Comparison of ENCODE assay signal across 11 cellular contexts in the genomic region with DNA sequence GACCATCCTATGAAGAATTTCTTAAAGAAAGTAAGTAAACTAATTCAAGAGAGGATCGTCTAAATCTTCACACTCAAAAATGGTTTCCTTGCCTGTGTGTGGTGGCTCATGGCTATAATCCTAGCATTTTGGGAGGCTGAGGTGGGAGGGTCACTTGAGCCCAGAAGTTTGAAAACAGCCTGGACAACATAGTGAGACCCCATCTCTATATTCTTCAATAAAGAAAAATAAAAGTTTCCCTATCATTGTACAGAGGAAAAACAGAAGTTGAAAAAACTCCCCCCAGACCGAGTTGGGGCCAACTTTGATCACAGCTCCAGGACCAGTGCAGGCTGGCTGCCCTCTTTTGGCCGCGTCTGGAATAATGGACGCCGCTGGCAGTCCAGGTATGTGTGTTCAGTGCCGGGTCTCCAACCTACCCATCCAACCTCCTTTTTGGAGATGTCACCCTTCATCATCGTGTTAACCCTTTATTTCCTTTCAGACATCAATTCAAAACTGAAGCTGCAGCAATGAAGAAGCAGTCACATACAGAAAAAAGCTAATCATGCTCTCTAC. TPM values are rescaled to one million over a fixed set of nuclear protein-coding genes. Genes with fewer than 3 reads are reported as not detected.
A peak's percentile ranks its signal among the peaks of the same experiment; 100 is the strongest.
DNase-seq lines count a peak whose midpoint lies in the region; ATAC-seq, FAIRE-seq and TF ChIP-seq lines count a peak whose summit lies in the region.
"Had no signal": no experiment of that assay in that cellular context is flagged by ENCODE, and none has a peak within 500 bp of the region (broad histone marks: within the 10 kb centered on the region; RNA-seq: fewer than 3 reads in every experiment).

No MANE protein-coding gene starts in this region.

- WGBS in H1 (ENCODE audit: extremely low coverage in 1 of 2, insufficient coverage in 1 of 2, insufficient read length in 1 of 2, insufficient replicate concordance in 2 of 2, low coverage in 1 of 2, low lambda C conversion rate in 2 of 2, missing lambda C conversion rate in 1 of 2), 2 experiments, result 85% methylated on average over 8 of the region's 8 CpGs; no CpG with 5 or more reads in 1 of the 2 experiments
- 69 to 74% methylated on average over 8 of the region's 8 CpGs for WGBS in thyroid gland, 2 donors

- H3K56ac ChIP-seq in H1 (replicated peaks; ENCODE audit: insufficient read length, low read depth, low read length), result no peak overlapping the region

- H3K4me1 ChIP-seq in H1 (replicated peaks in 1 of 4; ENCODE audit: control insufficient read depth in 3 of 4, insufficient read depth in 4 of 4, low read length in 3 of 4) (peaks cover 0 to 8% (median 2%) of the 10 kb centered on the region in 4 experiments; a peak in 4 of 7 replicates), thyroid gland (peaks cover 16 to 22% of the 10 kb centered on the region in 2 donors)

- no peak overlapping the region for H4K91ac ChIP-seq in H1 (replicated peaks; ENCODE audit: insufficient read length, low read length)

- no peak overlapping the region for H3K4me3 ChIP-seq in H1 (ENCODE audit: extremely low read depth in 1 of 4, insufficient read depth in 2 of 4, low read depth in 3 of 4, low read length in 4 of 4)
- no peak overlapping the region for H3K4me3 ChIP-seq in thyroid gland (replicated peaks in 1 of 3)

- no peak for ATAC-seq in SK-N-SH treated with all-trans-retinoic acid at 6 μM for 48 hours
- ATAC-seq in stimulated activated naive CD8-positive, alpha-beta T cell treated with anti-CD3 and anti-CD28 coated beads, Interleukin-15, Interleukin-2, amounts not matched to agents 100 U/mL and 50 U/mL, for 24 hours, result no peak
- ATAC-seq in GM21619 (IDR thresholded peaks at IDR 0.05; ENCODE audit: unreplicated experiment), result no peak

- TF ChIP-seq CTCF in H1 (IDR thresholded peaks at IDR 0.05; ENCODE audit: control extremely low read depth in 1 of 3, insufficient read depth in 1 of 3, low read depth in 1 of 3, low read length in 3 of 3), result peak in 2 of 3 experiments; percentile 25 to 26; a peak in 2 of 4 replicates
- no peak for TF ChIP-seq CTCF in thyroid gland (IDR thresholded peaks at IDR 0.05)

- 0 out of 2 replicates have a peak overlapping the region, but pooled peaks have one; percentile 73 for H4K8ac ChIP-seq in H1 (ENCODE audit: extremely low read depth, insufficient read depth, low read length)

- H3K4me2 ChIP-seq in H1 (ENCODE audit: insufficient read depth in 1 of 2, low read depth in 2 of 2, low read length in 2 of 2), result no peak overlapping the region; a peak in 1 of 4 replicates

- no peak for DNase-seq in activated naive CD4-positive, alpha-beta T cell treated with anti-CD3 and anti-CD28 coated beads for 36 hours
- DNase-seq in activated naive CD4-positive, alpha-beta T cell treated with Interleukin-2 at 50 U/mL for 16 hours, result no peak
- DNase-seq in H1 (ENCODE audit: low read depth in 1 of 2, low spot score in 2 of 2) (no peak), NOMO-1 treated with dmso at 0.1 percent for 144 hours (lab: John Stamatoyannopoulos, UW; ENCODE audit: unreplicated experiment) (no peak), thyroid gland (no peak)
- peak; percentile 34 for DNase-seq in stimulated activated naive CD8-positive, alpha-beta T cell treated with anti-CD3 and anti-CD28 coated beads, Interleukin-15, Interleukin-2, amounts not matched to agents 100 U/mL and 50 U/mL, for 24 hours
- DNase-seq: HCEC 1CT; mesendoderm; stimulated activated CD4-positive, alpha-beta T cell treated with anti-CD3 and anti-CD28 coated beads, Interleukin-12 subunit alpha, Interleukin-12 subunit beta, amount 100 ng/mL, for 4 hours had no signal

- H2BK120ac ChIP-seq in H1 (replicated peaks; ENCODE audit: low read depth, low read length), result no peak overlapping the region

- intact Hi-C loops in activated naive CD4-positive, alpha-beta T cell treated with anti-CD3 and anti-CD28 coated beads for 36 hours (cut with micrococcal nuclease), result loop anchor here (10.0 kb wide), 1 partner anchor 610 kb away; a partner anchor contains a TSS
- intact Hi-C loops in thyroid gland (cut with DNase I), result no loop called here

- POLR2A ChIA-PET in H1 (lab: Charles Lee; ENCODE audit: partially characterized antibody), result interaction anchor here (0.6 to 18.5 kb wide), 18 partner anchors 12 to 223 kb away, joined by 3 to 264 read pairs (median 4); a partner anchor contains a TSS

- H3K27me3 ChIP-seq in H1 (replicated peaks in 1 of 4; ENCODE audit: control insufficient read depth in 3 of 4, extremely low read depth in 1 of 4, insufficient read depth in 3 of 4, low read length in 3 of 4) (no peaks in the 10 kb centered on the region), thyroid gland (no peaks in the 10 kb centered on the region)

- no peak overlapping the region for H2BK12ac ChIP-seq in H1 (ENCODE audit: low read depth, low read length)

- H3K27ac ChIP-seq in H1 (ENCODE audit: low read depth, low read length), result no peak overlapping the region
- no peak overlapping the region for H3K27ac ChIP-seq in thyroid gland

- H3K18ac ChIP-seq in H1 (ENCODE audit: extremely low read depth, low read length), result no peak overlapping the region

- H3K9ac ChIP-seq in H1 (replicated peaks in 1 of 4; ENCODE audit: extremely low read depth in 1 of 4, low read depth in 3 of 4, low read length in 3 of 4), result no peak overlapping the region

- no peak overlapping the region for H3K14ac ChIP-seq in H1 (ENCODE audit: insufficient read length)

- peak overlapping the region; percentile 39 for H3K4me3 Mint-ChIP-seq in activated naive CD4-positive, alpha-beta T cell treated with anti-CD3 and anti-CD28 coated beads for 36 hours

- H2BK15ac ChIP-seq in H1 (ENCODE audit: low read length), result no peak overlapping the region

- TF ChIP-seq RAD21 in H1 (IDR thresholded peaks at IDR 0.05 in 1 of 2, conservative IDR thresholded peaks at IDR 0.05 in 1 of 2; ENCODE audit: low read depth in 2 of 2, low read length in 2 of 2), result no peak; a peak in 1 of 4 replicates

- TF ChIP-seq POLR2A in H1 (IDR thresholded peaks at IDR 0.05; ENCODE audit: control extremely low read depth in 1 of 2, low read depth in 2 of 2, low read length in 2 of 2) (peak; percentile 60 to 78), thyroid gland (IDR thresholded peaks at IDR 0.05) (no peak)

- no peak overlapping the region for H4K5ac ChIP-seq in H1 (ENCODE audit: insufficient read length, low read depth, low read length)

- H3K27ac Mint-ChIP-seq in activated naive CD4-positive, alpha-beta T cell treated with anti-CD3 and anti-CD28 coated beads for 36 hours, result peak overlapping the region; percentile 99

- H3K36me3 ChIP-seq in H1 (ENCODE audit: control insufficient read depth in 2 of 4, insufficient read depth in 4 of 4, low read length in 3 of 4) (peaks cover 27 to 71% (median 51%) of the 10 kb centered on the region in 4 experiments), thyroid gland (peaks cover 38 to 42% of the 10 kb centered on the region in 2 donors)

- H3K79me2 ChIP-seq in H1 (ENCODE audit: control insufficient read depth in 1 of 2, insufficient read depth in 2 of 2, low read length in 2 of 2), result peaks cover 14 to 39% of the 10 kb centered on the region in 2 experiments; a peak in 3 of 4 replicates

- peaks cover 3 to 7% of the 10 kb centered on the region in 2 experiments for H4K20me1 ChIP-seq in H1 (replicated peaks in 1 of 2; ENCODE audit: control insufficient read depth in 1 of 2, insufficient read depth in 2 of 2, low read length in 2 of 2)

- H3K23ac ChIP-seq in H1 (ENCODE audit: insufficient read length), result no peak overlapping the region

- peaks cover 60% of the 10 kb centered on the region for H3K36me3 Mint-ChIP-seq in activated naive CD4-positive, alpha-beta T cell treated with anti-CD3 and anti-CD28 coated beads for 36 hours (ENCODE audit: low read depth)

- H2AFZ ChIP-seq in H1 (ENCODE audit: low read length), result no peak overlapping the region

- H2BK5ac ChIP-seq in H1 (ENCODE audit: low read depth, low read length), result no peak overlapping the region

- no peaks in the 10 kb centered on the region for H3K27me3 Mint-ChIP-seq in activated naive CD4-positive, alpha-beta T cell treated with anti-CD3 and anti-CD28 coated beads for 36 hours (ENCODE audit: low read depth)

- peaks cover 3% of the 10 kb centered on the region for H3K79me1 ChIP-seq in H1 (ENCODE audit: low read depth, low read length)

- H3K9me3 ChIP-seq in H1 (ENCODE audit: insufficient read depth in 2 of 2, low read depth in 1 of 2, low read length in 1 of 2) (no peaks in the 10 kb centered on the region), thyroid gland (no peaks in the 10 kb centered on the region)

- no peaks in the 10 kb centered on the region; the same call in 1 of the 2 replicates for H3K23me2 ChIP-seq in H1 (ENCODE audit: low read depth, low read length)

- peaks cover 40% of the 10 kb centered on the region for H3K4me1 Mint-ChIP-seq in activated naive CD4-positive, alpha-beta T cell treated with anti-CD3 and anti-CD28 coated beads for 36 hours (ENCODE audit: low read depth)

- no peak for TF ChIP-seq EP300 in H1 (IDR thresholded peaks at IDR 0.05; ENCODE audit: borderline replicate concordance in 1 of 2, low read depth in 2 of 2, low read length in 2 of 2)

- FAIRE-seq in H1 (lab: Jason Lieb, UNC), result no peak

- CTCF ChIA-PET in activated naive CD4-positive, alpha-beta T cell treated with anti-CD3 and anti-CD28 coated beads for 36 hours (lab: Charles Lee), result interaction anchor here (0.6 to 1.4 kb wide), 3 partner anchors 17 to 333 kb away, joined by 3 to 4 read pairs (median 3); no protein-coding TSS in a partner anchor
- CTCF ChIA-PET in H1 (lab: Charles Lee; ENCODE audit: partially characterized antibody), result interaction anchor here (0.6 to 1.8 kb wide), 12 partner anchors 8 to 832 kb away, joined by 3 to 5 read pairs (median 3); no protein-coding TSS in a partner anchor

- H3K4ac ChIP-seq in H1 (replicated peaks; ENCODE audit: insufficient read length, low read depth, low read length), result no peak overlapping the region

- no peak overlapping the region for H2BK20ac ChIP-seq in H1 (ENCODE audit: low read length)

- H3K9me3 Mint-ChIP-seq in activated naive CD4-positive, alpha-beta T cell treated with anti-CD3 and anti-CD28 coated beads for 36 hours, result no peaks in the 10 kb centered on the region

- H2AK5ac ChIP-seq in H1 (ENCODE audit: low read depth, low read length), result no peak overlapping the region

RNA-seq across cellular contexts. Expression of a gene that starts 3.0 kb away (rescaled TPM):
- total RNA-seq in activated naive CD4-positive, alpha-beta T cell treated with anti-CD3 and anti-CD28 coated beads for 36 hours, result 1,000 to 10,000 TPM; 2,183 to 2,206 TPM
- total RNA-seq in H1 (2021; fragmentation: NEBNext Ultra II Directional; extraction: Animal tissue kit (Norgen Biotek cat#: 25700)), result 1,525 and 1,551 TPM in 2 replicates
- 949 and 1,643 TPM in 2 replicates for polyA plus RNA-seq in H1 (2011; rRNA removed)
- 2,605 TPM for polyA plus RNA-seq in H1 (2011; cell fraction: cytosol; rRNA removed)
- polyA plus RNA-seq in H1 (2011; cell fraction: nucleus; rRNA removed), result 229 TPM
- 1,158 to 2,090 TPM (median 1,347 TPM) in 4 replicates for polyA plus RNA-seq in H1 (2012, experiment 1 of 2)
- 3,124 TPM for polyA plus RNA-seq in H1 (2012, experiment 2 of 2)
- 3,101 TPM for polyA plus RNA-seq in H1 (2013, experiment 1 of 2)
- polyA plus RNA-seq in H1 (2013, experiment 2 of 2), result 3,045 TPM
- polyA minus RNA-seq in H1 (2011; rRNA and poly(A)+ RNA removed), result 94.4 and 132 TPM in 2 replicates
- polyA minus RNA-seq in H1 (2011; cell fraction: cytosol; rRNA and poly(A)+ RNA removed), result 544 TPM
- 151 TPM for polyA minus RNA-seq in H1 (2011; cell fraction: nucleus; rRNA and poly(A)+ RNA removed)
- total RNA-seq in thyroid gland, result 1,000 to 10,000 TPM in 3 of 4 donors, 100 to 1,000 TPM in 1; 852 to 1,992 (median 1,622) TPM

RNA-seq across cellular contexts. Expression of a gene that starts 3.4 kb away (rescaled TPM):
- 10 to 100 TPM; 66.4 to 69.9 TPM for total RNA-seq in activated naive CD4-positive, alpha-beta T cell treated with anti-CD3 and anti-CD28 coated beads for 36 hours
- total RNA-seq in H1 (2021; fragmentation: NEBNext Ultra II Directional; extraction: Animal tissue kit (Norgen Biotek cat#: 25700)), result 88.6 and 94.3 TPM in 2 replicates
- polyA plus RNA-seq in H1 (2011; rRNA removed), result 223 and 240 TPM in 2 replicates
- 245 TPM for polyA plus RNA-seq in H1 (2011; cell fraction: cytosol; rRNA removed)
- 104 TPM for polyA plus RNA-seq in H1 (2011; cell fraction: nucleus; rRNA removed)
- polyA plus RNA-seq in H1 (2012, experiment 1 of 2), result 108 to 134 TPM (median 120 TPM) in 4 replicates
- polyA plus RNA-seq in H1 (2012, experiment 2 of 2), result 19.3 TPM
- polyA plus RNA-seq in H1 (2013, experiment 1 of 2), result 86.2 TPM
- polyA plus RNA-seq in H1 (2013, experiment 2 of 2), result 95.7 TPM
- 100 and 133 TPM in 2 replicates for polyA minus RNA-seq in H1 (2011; rRNA and poly(A)+ RNA removed)
- polyA minus RNA-seq in H1 (2011; cell fraction: cytosol; rRNA and poly(A)+ RNA removed), result 26.9 TPM
- polyA minus RNA-seq in H1 (2011; cell fraction: nucleus; rRNA and poly(A)+ RNA removed), result 47.6 TPM
- total RNA-seq in thyroid gland, result 10 to 100 TPM; 42.1 to 70.0 (median 53.2) TPM

RNA-seq across cellular contexts. Expression of a gene that starts 15.5 kb away (rescaled TPM):
- 10 to 100 TPM; 28.3 to 30.3 TPM for total RNA-seq in activated naive CD4-positive, alpha-beta T cell treated with anti-CD3 and anti-CD28 coated beads for 36 hours
- total RNA-seq in H1 (2021; fragmentation: NEBNext Ultra II Directional; extraction: Animal tissue kit (Norgen Biotek cat#: 25700)), result 29.0 and 35.1 TPM in 2 replicates
- 91.9 and 101 TPM in 2 replicates for polyA plus RNA-seq in H1 (2011; rRNA removed)
- polyA plus RNA-seq in H1 (2011; cell fraction: cytosol; rRNA removed), result 79.2 TPM
- polyA plus RNA-seq in H1 (2011; cell fraction: nucleus; rRNA removed), result 241 TPM
- polyA plus RNA-seq in H1 (2012, experiment 1 of 2), result 35.6 to 53.5 TPM (median 49.8 TPM) in 4 replicates
- polyA plus RNA-seq in H1 (2012, experiment 2 of 2), result 53.6 TPM
- 44.1 TPM for polyA plus RNA-seq in H1 (2013, experiment 1 of 2)
- polyA plus RNA-seq in H1 (2013, experiment 2 of 2), result 43.1 TPM
- polyA minus RNA-seq in H1 (2011; rRNA and poly(A)+ RNA removed), result 60.9 and 63.3 TPM in 2 replicates
- 23.0 TPM for polyA minus RNA-seq in H1 (2011; cell fraction: cytosol; rRNA and poly(A)+ RNA removed)
- polyA minus RNA-seq in H1 (2011; cell fraction: nucleus; rRNA and poly(A)+ RNA removed), result 45.7 TPM
- total RNA-seq in thyroid gland, result 10 to 100 TPM; 12.4 to 30.2 (median 16.5) TPM

RNA-seq across cellular contexts. Expression of a gene that starts 17.2 kb away (rescaled TPM):
- total RNA-seq in activated naive CD4-positive, alpha-beta T cell treated with anti-CD3 and anti-CD28 coated beads for 36 hours, result 10 to 100 TPM; 17.4 to 18.0 TPM
- 33.1 and 36.4 TPM in 2 replicates for total RNA-seq in H1 (2021; fragmentation: NEBNext Ultra II Directional; extraction: Animal tissue kit (Norgen Biotek cat#: 25700))
- 20.1 and 22.7 TPM in 2 replicates for polyA plus RNA-seq in H1 (2011; rRNA removed)
- 27.0 TPM for polyA plus RNA-seq in H1 (2011; cell fraction: cytosol; rRNA removed)
- 33.9 TPM for polyA plus RNA-seq in H1 (2011; cell fraction: nucleus; rRNA removed)
- 31.1 to 37.2 TPM (median 35.4 TPM) in 4 replicates for polyA plus RNA-seq in H1 (2012, experiment 1 of 2)
- 15.7 TPM for polyA plus RNA-seq in H1 (2012, experiment 2 of 2)
- 41.8 TPM for polyA plus RNA-seq in H1 (2013, experiment 1 of 2)
- 33.2 TPM for polyA plus RNA-seq in H1 (2013, experiment 2 of 2)
- 29.4 and 32.4 TPM in 2 replicates for polyA minus RNA-seq in H1 (2011; rRNA and poly(A)+ RNA removed)
- polyA minus RNA-seq in H1 (2011; cell fraction: cytosol; rRNA and poly(A)+ RNA removed), result 18.3 TPM
- 50.4 TPM for polyA minus RNA-seq in H1 (2011; cell fraction: nucleus; rRNA and poly(A)+ RNA removed)
- total RNA-seq in thyroid gland, result 100 to 1,000 TPM in 1 of 4 donors, 10 to 100 TPM in 3; 45.2 to 128 (median 56.4) TPM

RNA-seq across cellular contexts. Expression of a gene that starts 41.9 kb away (rescaled TPM):
- 100 to 1,000 TPM; 108 to 116 TPM for total RNA-seq in activated naive CD4-positive, alpha-beta T cell treated with anti-CD3 and anti-CD28 coated beads for 36 hours
- 293 and 295 TPM in 2 replicates for total RNA-seq in H1 (2021; fragmentation: NEBNext Ultra II Directional; extraction: Animal tissue kit (Norgen Biotek cat#: 25700))
- 229 and 239 TPM in 2 replicates for polyA plus RNA-seq in H1 (2011; rRNA removed)
- polyA plus RNA-seq in H1 (2011; cell fraction: cytosol; rRNA removed), result 202 TPM
- polyA plus RNA-seq in H1 (2011; cell fraction: nucleus; rRNA removed), result 288 TPM
- polyA plus RNA-seq in H1 (2012, experiment 1 of 2), result 173 to 236 TPM (median 223 TPM) in 4 replicates
- polyA plus RNA-seq in H1 (2012, experiment 2 of 2), result 152 TPM
- 284 TPM for polyA plus RNA-seq in H1 (2013, experiment 1 of 2)
- polyA plus RNA-seq in H1 (2013, experiment 2 of 2), result 265 TPM
- 323 and 367 TPM in 2 replicates for polyA minus RNA-seq in H1 (2011; rRNA and poly(A)+ RNA removed)
- polyA minus RNA-seq in H1 (2011; cell fraction: cytosol; rRNA and poly(A)+ RNA removed), result 136 TPM
- 90.0 TPM for polyA minus RNA-seq in H1 (2011; cell fraction: nucleus; rRNA and poly(A)+ RNA removed)
- 100 to 1,000 TPM; 145 to 369 (median 320) TPM for total RNA-seq in thyroid gland

Comparison
In these comparisons a context has a peak if more than half of its experiments do, and no peak if none do; other contexts are left out.
1. CTCF ChIP-seq: peak in H1 (2 of 3); none in thyroid gland (0 of 6).
2. POLR2A ChIP-seq: peak in H1 (2 of 2); none in thyroid gland (0 of 2).